In genomic region chr17:18190629-18191028, GRCh38 we compare ENCODE assay signal across 11 cellular contexts. TPM values are rescaled to one million over a fixed set of nuclear protein-coding genes. Genes with fewer than 3 reads are reported as not detected.
A peak's percentile ranks its signal among the peaks of the same experiment; 100 is the strongest.
DNase-seq lines count a peak whose midpoint lies in the region; ATAC-seq and TF ChIP-seq lines count a peak whose summit lies in the region.
"Had no signal": no experiment of that assay in that cellular context is flagged by ENCODE, and none has a peak within 500 bp of the region (broad histone marks: within the 10 kb centered on the region; RNA-seq: fewer than 3 reads in every experiment).

No MANE protein-coding gene starts in this region.

- H3K27ac Mint-ChIP-seq in WTC11 (peak overlapping the region; percentile 92), glutamatergic neuron (ENCODE audit: unreplicated experiment) (peak overlapping the region; percentile 13)

- H3K27ac ChIP-seq in DND-41 (ENCODE audit: low read length) (peak overlapping the region; percentile 13; the same call in 1 of the 2 replicates), gastrocnemius medialis (peak overlapping the region; percentile 59 to 97 (median 92))

- TF ChIP-seq POLR2A in gastrocnemius medialis (IDR thresholded peaks at IDR 0.05) = no peak

- no peaks in the 10 kb centered on the region for H3K27me3 Mint-ChIP-seq in WTC11 (ENCODE audit: low read depth)
- H3K27me3 Mint-ChIP-seq in glutamatergic neuron (ENCODE audit: unreplicated experiment) = no peaks in the 10 kb centered on the region

- H3K4me1 Mint-ChIP-seq in WTC11 = peaks cover 36% of the 10 kb centered on the region
- H3K4me1 Mint-ChIP-seq in glutamatergic neuron (ENCODE audit: low read depth, unreplicated experiment) = peaks cover 21% of the 10 kb centered on the region

- H3K4me3 Mint-ChIP-seq in WTC11 = no peak overlapping the region
- no peak overlapping the region for H3K4me3 Mint-ChIP-seq in glutamatergic neuron (ENCODE audit: unreplicated experiment)

- no peak overlapping the region for H2AFZ ChIP-seq in DND-41 (ENCODE audit: low read depth, low read length)

- H3K9me3 ChIP-seq in DND-41 (ENCODE audit: insufficient read depth, low read length, severe bottlenecking) (no peaks in the 10 kb centered on the region), gastrocnemius medialis (no peaks in the 10 kb centered on the region)

- ATAC-seq in DND-41 (ENCODE audit: insufficient read depth, low read depth) = no peak
- ATAC-seq in WTC11 = no peak
- no peak for ATAC-seq in gastrocnemius medialis
- no peak for ATAC-seq in HG03571 (IDR thresholded peaks at IDR 0.05; ENCODE audit: unreplicated experiment)
- ATAC-seq in HG02759 (IDR thresholded peaks at IDR 0.05; ENCODE audit: unreplicated experiment) = no peak
- ATAC-seq: Panc1 had no signal

- CTCF ChIA-PET in WTC11 (lab: Charles Lee) = interaction anchor here (0.7 to 2.9 kb wide), 9 partner anchors 11 to 56 kb away, joined by 3 to 10 read pairs (median 6); no protein-coding TSS in a partner anchor

- H3K36me3 Mint-ChIP-seq in WTC11 (peaks cover 48% of the 10 kb centered on the region), glutamatergic neuron (ENCODE audit: unreplicated experiment) (no peaks in the 10 kb centered on the region)

- H3K79me2 ChIP-seq in DND-41 (ENCODE audit: insufficient read depth, low read length) = peaks cover 97% of the 10 kb centered on the region

- no peak for TF ChIP-seq CTCF in DND-41 (IDR thresholded peaks at IDR 0.05; ENCODE audit: borderline replicate concordance, extremely low read depth, low read length, poor library complexity, severe bottlenecking)
- TF ChIP-seq CTCF in WTC11 (IDR thresholded peaks at IDR 0.05) = no peak
- no peak for TF ChIP-seq CTCF in glutamatergic neuron (IDR thresholded peaks at IDR 0.05; ENCODE audit: partially characterized antibody, unreplicated experiment)
- no peak for TF ChIP-seq CTCF in gastrocnemius medialis (IDR thresholded peaks at IDR 0.05 in 4 of 5, conservative IDR thresholded peaks at IDR 0.05 in 1 of 5)

- intact Hi-C loops in gastrocnemius medialis (cut with DNase I; ENCODE audit: low total_unique reads) = no loop called here

- DNase-seq in DND-41 = no peak
- DNase-seq in WTC11 (ENCODE audit: low spot score) = no peak
- DNase-seq in glutamatergic neuron = no peak
- no peak for DNase-seq in gastrocnemius medialis
- DNase-seq in activated effector memory CD4-positive, alpha-beta T cell treated with anti-CD3 and anti-CD28 coated beads, Interleukin-2, amount 50 U/mL, for 16 hours = no peak
- DNase-seq in activated CD8-positive, alpha-beta memory T cell treated with anti-CD3 and anti-CD28 coated beads, Interleukin-2, amount 50 U/mL, for 4 hours = no peak
- DNase-seq: NCI-H2171 treated with DMSO at 0.1 percent for 48 hours had no signal

- H3K9me3 Mint-ChIP-seq in WTC11 (no peaks in the 10 kb centered on the region), glutamatergic neuron (ENCODE audit: unreplicated experiment) (peaks cover 2% of the 10 kb centered on the region)

- in situ Hi-C loops in gastrocnemius medialis (cut with MboI; ENCODE audit: low sequenced_read_pairs in 4 of 4) = no loop called here

- H3K27me3 ChIP-seq in DND-41 (ENCODE audit: insufficient read depth, low read length, poor library complexity) (no peaks in the 10 kb centered on the region), gastrocnemius medialis (no peaks in the 10 kb centered on the region)

- peaks cover 54% of the 10 kb centered on the region for H3K4me1 ChIP-seq in DND-41 (ENCODE audit: insufficient read depth, low read length)
- H3K4me1 ChIP-seq in gastrocnemius medialis = peaks cover 79 to 98% of the 10 kb centered on the region in 2 donors

- peaks cover 85% of the 10 kb centered on the region for H4K20me1 ChIP-seq in DND-41 (ENCODE audit: insufficient read depth, low read length)

- H3K36me3 ChIP-seq in DND-41 (ENCODE audit: insufficient read depth, low read length) (peaks cover 88% of the 10 kb centered on the region), gastrocnemius medialis (peaks cover 0 to 7% of the 10 kb centered on the region in 2 donors)

- H3K9ac ChIP-seq in DND-41 (ENCODE audit: low read depth, low read length) = 0 out of 2 replicates have a peak overlapping the region, but pooled peaks have one; percentile 17

- peak overlapping the region in 1 of 2 experiments; percentile 28; a peak in 2 of 4 replicates for H3K4me3 ChIP-seq in DND-41 (ENCODE audit: low read depth in 1 of 2, low read length in 2 of 2)
- peak overlapping the region in 3 of 4 donors; percentile 4 to 9 (median 8) for H3K4me3 ChIP-seq in gastrocnemius medialis
- H3K4me3 ChIP-seq: skin epidermis had no signal

- peak overlapping the region; percentile 40 for H3K4me2 ChIP-seq in DND-41 (ENCODE audit: insufficient read depth, low read length)

- POLR2A ChIA-PET in WTC11 (lab: Charles Lee) = no interaction called here

TF ChIP-seq in WTC11, 78 proteins besides CTCF, POLR2A, EP300 and RAD21 (continues in another document):
- TF ChIP-seq TEAD4 (CRISPR knock-in tag; IDR thresholded peaks at IDR 0.05) (no peak), FOXP1 (CRISPR knock-in tag; IDR thresholded peaks at IDR 0.05; ENCODE audit: borderline replicate concordance) (no peak), CBFB (CRISPR knock-in tag; IDR thresholded peaks at IDR 0.05; ENCODE audit: low read depth) (no peak), PRRX2 (CRISPR knock-in tag; IDR thresholded peaks at IDR 0.05) (no peak), JUN (CRISPR knock-in tag; IDR thresholded peaks at IDR 0.05) (no peak)
- TF ChIP-seq, protein P1, sequence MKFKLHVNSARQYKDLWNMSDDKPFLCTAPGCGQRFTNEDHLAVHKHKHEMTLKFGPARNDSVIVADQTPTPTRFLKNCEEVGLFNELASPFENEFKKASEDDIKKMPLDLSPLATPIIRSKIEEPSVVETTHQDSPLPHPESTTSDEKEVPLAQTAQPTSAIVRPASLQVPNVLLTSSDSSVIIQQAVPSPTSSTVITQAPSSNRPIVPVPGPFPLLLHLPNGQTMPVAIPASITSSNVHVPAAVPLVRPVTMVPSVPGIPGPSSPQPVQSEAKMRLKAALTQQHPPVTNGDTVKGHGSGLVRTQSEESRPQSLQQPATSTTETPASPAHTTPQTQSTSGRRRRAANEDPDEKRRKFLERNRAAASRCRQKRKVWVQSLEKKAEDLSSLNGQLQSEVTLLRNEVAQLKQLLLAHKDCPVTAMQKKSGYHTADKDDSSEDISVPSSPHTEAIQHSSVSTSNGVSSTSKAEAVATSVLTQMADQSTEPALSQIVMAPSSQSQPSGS (CRISPR knock-in tag; IDR thresholded peaks at IDR 0.05; ENCODE audit: borderline replicate concordance, low read depth) = no peak
- TF ChIP-seq, protein P2, sequence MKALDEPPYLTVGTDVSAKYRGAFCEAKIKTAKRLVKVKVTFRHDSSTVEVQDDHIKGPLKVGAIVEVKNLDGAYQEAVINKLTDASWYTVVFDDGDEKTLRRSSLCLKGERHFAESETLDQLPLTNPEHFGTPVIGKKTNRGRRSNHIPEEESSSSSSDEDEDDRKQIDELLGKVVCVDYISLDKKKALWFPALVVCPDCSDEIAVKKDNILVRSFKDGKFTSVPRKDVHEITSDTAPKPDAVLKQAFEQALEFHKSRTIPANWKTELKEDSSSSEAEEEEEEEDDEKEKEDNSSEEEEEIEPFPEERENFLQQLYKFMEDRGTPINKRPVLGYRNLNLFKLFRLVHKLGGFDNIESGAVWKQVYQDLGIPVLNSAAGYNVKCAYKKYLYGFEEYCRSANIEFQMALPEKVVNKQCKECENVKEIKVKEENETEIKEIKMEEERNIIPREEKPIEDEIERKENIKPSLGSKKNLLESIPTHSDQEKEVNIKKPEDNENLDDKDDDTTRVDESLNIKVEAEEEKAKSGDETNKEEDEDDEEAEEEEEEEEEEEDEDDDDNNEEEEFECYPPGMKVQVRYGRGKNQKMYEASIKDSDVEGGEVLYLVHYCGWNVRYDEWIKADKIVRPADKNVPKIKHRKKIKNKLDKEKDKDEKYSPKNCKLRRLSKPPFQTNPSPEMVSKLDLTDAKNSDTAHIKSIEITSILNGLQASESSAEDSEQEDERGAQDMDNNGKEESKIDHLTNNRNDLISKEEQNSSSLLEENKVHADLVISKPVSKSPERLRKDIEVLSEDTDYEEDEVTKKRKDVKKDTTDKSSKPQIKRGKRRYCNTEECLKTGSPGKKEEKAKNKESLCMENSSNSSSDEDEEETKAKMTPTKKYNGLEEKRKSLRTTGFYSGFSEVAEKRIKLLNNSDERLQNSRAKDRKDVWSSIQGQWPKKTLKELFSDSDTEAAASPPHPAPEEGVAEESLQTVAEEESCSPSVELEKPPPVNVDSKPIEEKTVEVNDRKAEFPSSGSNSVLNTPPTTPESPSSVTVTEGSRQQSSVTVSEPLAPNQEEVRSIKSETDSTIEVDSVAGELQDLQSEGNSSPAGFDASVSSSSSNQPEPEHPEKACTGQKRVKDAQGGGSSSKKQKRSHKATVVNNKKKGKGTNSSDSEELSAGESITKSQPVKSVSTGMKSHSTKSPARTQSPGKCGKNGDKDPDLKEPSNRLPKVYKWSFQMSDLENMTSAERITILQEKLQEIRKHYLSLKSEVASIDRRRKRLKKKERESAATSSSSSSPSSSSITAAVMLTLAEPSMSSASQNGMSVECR (CRISPR knock-in tag; IDR thresholded peaks at IDR 0.05; ENCODE audit: borderline replicate concordance) = no peak

RNA-seq across cellular contexts. Expression of gene ALKBH5, which starts 7.0 kb away (rescaled TPM):
- total RNA-seq in WTC11 (2021) = 105 to 115 TPM (median 111 TPM) in 3 replicates
- total RNA-seq in glutamatergic neuron (ENCODE audit: unreplicated experiment) = 62.7 TPM
- 100 to 1,000 TPM; 188 to 271 (median 224) TPM for total RNA-seq in gastrocnemius medialis

RNA-seq across cellular contexts. Expression of gene LLGL1, which starts 34.8 kb away (rescaled TPM):
- total RNA-seq in WTC11 (2021) (76.0 to 87.8 TPM (median 78.6 TPM) in 3 replicates), glutamatergic neuron (ENCODE audit: unreplicated experiment) (84.6 TPM), gastrocnemius medialis (10 to 100 TPM in 3 of 4 donors, 1 to 10 TPM in 1; 9.7 to 21.0 (median 15.7) TPM)
